2 cellular contexts compared by ENCODE assay signal in the genomic region with DNA sequence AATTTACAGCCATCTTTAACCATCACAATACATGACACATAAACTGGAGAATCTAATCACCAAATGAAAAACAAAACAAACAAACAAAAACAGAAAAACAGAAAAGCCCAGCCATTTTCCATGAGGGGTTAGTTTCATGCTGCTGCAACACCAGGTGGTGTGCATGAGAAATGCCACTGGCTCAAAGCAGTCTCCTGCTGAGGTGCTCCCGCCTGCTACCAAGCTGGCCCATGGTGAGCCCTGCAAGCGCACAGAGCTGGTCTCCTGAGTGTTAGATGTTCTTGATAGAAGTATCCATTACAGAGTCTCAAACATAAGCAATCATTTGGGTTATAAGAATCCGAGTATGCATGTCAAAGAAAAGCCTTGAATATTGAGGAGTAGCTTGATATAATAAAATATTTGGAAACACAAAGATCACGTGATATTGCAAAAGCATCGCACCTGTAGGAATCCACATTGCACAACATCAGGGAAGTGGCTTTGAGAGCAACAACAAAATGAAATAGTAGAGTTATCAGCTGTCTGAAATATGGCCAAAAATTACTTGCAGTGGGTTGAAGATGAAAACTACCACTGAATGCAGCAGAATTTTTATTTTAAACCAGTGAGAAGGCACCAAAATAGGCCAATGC.
TF ChIP-seq lines count a peak whose summit lies in the region.

No MANE protein-coding gene starts in this region.

TF ChIP-seq in WTC11, 78 proteins besides CTCF, POLR2A, EP300 and RAD21 (continued from another document):
- TF ChIP-seq, protein P1, sequence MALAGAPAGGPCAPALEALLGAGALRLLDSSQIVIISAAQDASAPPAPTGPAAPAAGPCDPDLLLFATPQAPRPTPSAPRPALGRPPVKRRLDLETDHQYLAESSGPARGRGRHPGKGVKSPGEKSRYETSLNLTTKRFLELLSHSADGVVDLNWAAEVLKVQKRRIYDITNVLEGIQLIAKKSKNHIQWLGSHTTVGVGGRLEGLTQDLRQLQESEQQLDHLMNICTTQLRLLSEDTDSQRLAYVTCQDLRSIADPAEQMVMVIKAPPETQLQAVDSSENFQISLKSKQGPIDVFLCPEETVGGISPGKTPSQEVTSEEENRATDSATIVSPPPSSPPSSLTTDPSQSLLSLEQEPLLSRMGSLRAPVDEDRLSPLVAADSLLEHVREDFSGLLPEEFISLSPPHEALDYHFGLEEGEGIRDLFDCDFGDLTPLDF (CRISPR knock-in tag; IDR thresholded peaks at IDR 0.05), result no peak
- peak; percentile 61; the same call in 1 of the 2 replicates for TF ChIP-seq ZNF423 (CRISPR knock-in tag; IDR thresholded peaks at IDR 0.05)

TF ChIP-seq in liver, 16 proteins besides CTCF, POLR2A, EP300 and RAD21 (continued from another document):
- TF ChIP-seq, protein P2, sequence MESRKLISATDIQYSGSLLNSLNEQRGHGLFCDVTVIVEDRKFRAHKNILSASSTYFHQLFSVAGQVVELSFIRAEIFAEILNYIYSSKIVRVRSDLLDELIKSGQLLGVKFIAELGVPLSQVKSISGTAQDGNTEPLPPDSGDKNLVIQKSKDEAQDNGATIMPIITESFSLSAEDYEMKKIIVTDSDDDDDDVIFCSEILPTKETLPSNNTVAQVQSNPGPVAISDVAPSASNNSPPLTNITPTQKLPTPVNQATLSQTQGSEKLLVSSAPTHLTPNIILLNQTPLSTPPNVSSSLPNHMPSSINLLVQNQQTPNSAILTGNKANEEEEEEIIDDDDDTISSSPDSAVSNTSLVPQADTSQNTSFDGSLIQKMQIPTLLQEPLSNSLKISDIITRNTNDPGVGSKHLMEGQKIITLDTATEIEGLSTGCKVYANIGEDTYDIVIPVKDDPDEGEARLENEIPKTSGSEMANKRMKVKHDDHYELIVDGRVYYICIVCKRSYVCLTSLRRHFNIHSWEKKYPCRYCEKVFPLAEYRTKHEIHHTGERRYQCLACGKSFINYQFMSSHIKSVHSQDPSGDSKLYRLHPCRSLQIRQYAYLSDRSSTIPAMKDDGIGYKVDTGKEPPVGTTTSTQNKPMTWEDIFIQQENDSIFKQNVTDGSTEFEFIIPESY (IDR thresholded peaks at IDR 0.05), result peak; percentile 21
- TF ChIP-seq, protein P3, sequence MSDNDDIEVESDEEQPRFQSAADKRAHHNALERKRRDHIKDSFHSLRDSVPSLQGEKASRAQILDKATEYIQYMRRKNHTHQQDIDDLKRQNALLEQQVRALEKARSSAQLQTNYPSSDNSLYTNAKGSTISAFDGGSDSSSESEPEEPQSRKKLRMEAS (IDR thresholded peaks at IDR 0.05), result peak; percentile 50
- no peak for TF ChIP-seq FOXA1 (IDR thresholded peaks at IDR 0.05)
- TF ChIP-seq, protein P4, sequence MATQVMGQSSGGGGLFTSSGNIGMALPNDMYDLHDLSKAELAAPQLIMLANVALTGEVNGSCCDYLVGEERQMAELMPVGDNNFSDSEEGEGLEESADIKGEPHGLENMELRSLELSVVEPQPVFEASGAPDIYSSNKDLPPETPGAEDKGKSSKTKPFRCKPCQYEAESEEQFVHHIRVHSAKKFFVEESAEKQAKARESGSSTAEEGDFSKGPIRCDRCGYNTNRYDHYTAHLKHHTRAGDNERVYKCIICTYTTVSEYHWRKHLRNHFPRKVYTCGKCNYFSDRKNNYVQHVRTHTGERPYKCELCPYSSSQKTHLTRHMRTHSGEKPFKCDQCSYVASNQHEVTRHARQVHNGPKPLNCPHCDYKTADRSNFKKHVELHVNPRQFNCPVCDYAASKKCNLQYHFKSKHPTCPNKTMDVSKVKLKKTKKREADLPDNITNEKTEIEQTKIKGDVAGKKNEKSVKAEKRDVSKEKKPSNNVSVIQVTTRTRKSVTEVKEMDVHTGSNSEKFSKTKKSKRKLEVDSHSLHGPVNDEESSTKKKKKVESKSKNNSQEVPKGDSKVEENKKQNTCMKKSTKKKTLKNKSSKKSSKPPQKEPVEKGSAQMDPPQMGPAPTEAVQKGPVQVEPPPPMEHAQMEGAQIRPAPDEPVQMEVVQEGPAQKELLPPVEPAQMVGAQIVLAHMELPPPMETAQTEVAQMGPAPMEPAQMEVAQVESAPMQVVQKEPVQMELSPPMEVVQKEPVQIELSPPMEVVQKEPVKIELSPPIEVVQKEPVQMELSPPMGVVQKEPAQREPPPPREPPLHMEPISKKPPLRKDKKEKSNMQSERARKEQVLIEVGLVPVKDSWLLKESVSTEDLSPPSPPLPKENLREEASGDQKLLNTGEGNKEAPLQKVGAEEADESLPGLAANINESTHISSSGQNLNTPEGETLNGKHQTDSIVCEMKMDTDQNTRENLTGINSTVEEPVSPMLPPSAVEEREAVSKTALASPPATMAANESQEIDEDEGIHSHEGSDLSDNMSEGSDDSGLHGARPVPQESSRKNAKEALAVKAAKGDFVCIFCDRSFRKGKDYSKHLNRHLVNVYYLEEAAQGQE (IDR thresholded peaks at IDR 0.05), result no peak
